19 cellular contexts compared by ENCODE assay signal in the genomic region with DNA sequence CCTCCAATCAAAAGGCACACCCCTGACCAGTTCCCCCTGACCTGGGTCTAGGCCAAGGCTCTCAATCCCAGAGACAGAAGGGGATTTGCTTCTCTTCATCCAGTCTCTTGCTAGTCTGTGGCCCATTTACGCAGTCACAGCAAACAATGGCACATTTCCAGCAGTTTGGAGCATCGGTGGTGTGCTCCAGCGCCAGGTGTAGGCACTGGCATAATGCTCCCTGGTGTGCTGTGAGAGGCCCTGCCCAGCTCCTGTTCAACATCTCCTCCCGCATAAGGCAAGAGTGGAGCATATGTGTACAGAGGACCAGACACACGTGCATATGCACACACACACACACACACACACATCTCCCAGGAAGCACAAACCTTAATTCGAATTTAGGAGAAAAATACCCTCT.
A peak's percentile ranks its signal among the peaks of the same experiment; 100 is the strongest.
DNase-seq lines count a peak whose midpoint lies in the region; ATAC-seq and TF ChIP-seq lines count a peak whose summit lies in the region.
"Had no signal": no experiment of that assay in that cellular context is flagged by ENCODE, and none has a peak within 500 bp of the region (broad histone marks: within the 10 kb centered on the region; RNA-seq: fewer than 3 reads in every experiment).

No MANE protein-coding gene starts in this region.

- intact Hi-C loops in left lung (cut with DNase I) = no loop called here

- peak overlapping the region; percentile 50 for H3K27ac ChIP-seq in VCaP
- no peak overlapping the region for H3K27ac ChIP-seq in left lung
- H3K27ac ChIP-seq: C4-2B, cardiac muscle cell, suprapubic skin had no signal

- no peaks in the 10 kb centered on the region for H3K36me3 ChIP-seq in left lung
- H3K36me3 ChIP-seq: cardiac muscle cell, suprapubic skin had no signal

- ATAC-seq in left lung (no peak), GM18867 (IDR thresholded peaks at IDR 0.05; ENCODE audit: unreplicated experiment) (no peak), GM18909 (IDR thresholded peaks at IDR 0.05; ENCODE audit: poor library complexity, unreplicated experiment) (no peak)
- ATAC-seq: activated CD4-positive, alpha-beta T cell treated with anti-CD3 and anti-CD28 coated beads for 36 hours had no signal

- H3K4me1 ChIP-seq in left lung = no peaks in the 10 kb centered on the region
- H3K4me1 ChIP-seq: suprapubic skin had no signal

- H3K4me3 ChIP-seq in left lung = no peak overlapping the region
- H3K4me3 ChIP-seq: cardiac muscle cell, lung, suprapubic skin had no signal

- H3K27me3 ChIP-seq in left lung = peaks cover 0 to 6% of the 10 kb centered on the region in 2 donors
- H3K27me3 ChIP-seq: cardiac muscle cell, suprapubic skin had no signal

- H3K9me3 ChIP-seq in left lung = no peaks in the 10 kb centered on the region
- H3K9me3 ChIP-seq: suprapubic skin had no signal

- TF ChIP-seq CTCF in VCaP (conservative IDR thresholded peaks at IDR 0.05) (no peak), left lung (IDR thresholded peaks at IDR 0.05) (no peak)

- DNase-seq in DMS153 treated with DMSO at 0.1 percent for 48 hours (lab: John Stamatoyannopoulos, UW; ENCODE audit: unreplicated experiment) = peak; percentile 82
- peak; percentile 61 to 97 (median 88) for DNase-seq in NCI-H1417 (lab: John Stamatoyannopoulos, UW)
- DNase-seq in NCI-H2196 treated with DMSO at 0.1 percent for 48 hours (lab: John Stamatoyannopoulos, UW; ENCODE audit: unreplicated experiment) = peak; percentile 68
- DNase-seq in left lung = no peak
- no peak for DNase-seq in HPDE6-E6E7 (ENCODE audit: extremely low spot score)
- DNase-seq: activated CD4-positive, alpha-beta T cell treated with anti-CD3 and anti-CD28 coated beads for 36 hours; activated naive CD4-positive, alpha-beta T cell treated with anti-CD3 and anti-CD28 coated beads for 36 hours; activated T-cell treated with anti-CD3 and anti-CD28 coated beads, Interleukin-2, amount 50 U/mL, for 48 hours; anterior cingulate cortex; NCI-H1694 treated with DMSO at 0.1 percent for 48 hours; SIG-M5; stimulated activated CD4-positive, alpha-beta T cell treated with anti-CD3 and anti-CD28 coated beads, Interleukin-1b, Interleukin-23, amount 100 ng/mL, for 48 hours had no signal

Comparison
In these comparisons a context has a peak if more than half of its experiments do, and no peak if none do; other contexts are left out.
1. DNase-seq: peak in DMS153 treated with DMSO at 0.1 percent for 48 hours (single experiment), NCI-H1417 (3 of 3) and NCI-H2196 treated with DMSO at 0.1 percent for 48 hours (single experiment); none in left lung (0 of 2) and HPDE6-E6E7 (single experiment).